8 cellular contexts compared by ENCODE assay signal in genomic region chr16:84726079-84726669, GRCh38. TPM values are rescaled to one million over a fixed set of nuclear protein-coding genes. Genes with fewer than 3 reads are reported as not detected.
DNase-seq lines count a peak whose midpoint lies in the region; ATAC-seq and TF ChIP-seq lines count a peak whose summit lies in the region.

No MANE protein-coding gene starts in this region.

- no peaks in the 10 kb centered on the region for H3K27me3 Mint-ChIP-seq in naive thymus-derived CD4-positive, alpha-beta T cell

- H3K4me3 ChIP-seq in GM12875 (ENCODE audit: low read depth, low read length) (peak overlapping the region; percentile 11), Peyer's patch (peak overlapping the region in 2 of 4 donors; percentile 5 to 23), fibroblast of mammary gland (ENCODE audit: control insufficient read depth, low read depth, low read length) (no peak overlapping the region)
- no peak overlapping the region for H3K4me3 ChIP-seq in naive thymus-derived CD4-positive, alpha-beta T cell (ENCODE audit: low read length)

- POLR2A ChIA-PET in naive thymus-derived CD4-positive, alpha-beta T cell (lab: Charles Lee) = interaction anchor here (0.6 to 1.9 kb wide), 6 partner anchors 9 to 220 kb away, joined by 3 to 7 read pairs (median 4); no protein-coding TSS in a partner anchor

- peak overlapping the region; percentile 15 to 77 (median 64) for H3K27ac ChIP-seq in Peyer's patch
- H3K27ac ChIP-seq in naive thymus-derived CD4-positive, alpha-beta T cell (ENCODE audit: low read depth, low read length) = no peak overlapping the region

- H3K4me1 ChIP-seq in Peyer's patch = peaks cover 0 to 60% (median 16%) of the 10 kb centered on the region in 4 donors
- H3K4me1 ChIP-seq in naive thymus-derived CD4-positive, alpha-beta T cell (ENCODE audit: control insufficient read depth in 2 of 2, insufficient read depth in 2 of 2, low read length in 2 of 2) = peaks cover 8 to 26% of the 10 kb centered on the region in 2 donors

- H3K4me3 Mint-ChIP-seq in naive thymus-derived CD4-positive, alpha-beta T cell = peak overlapping the region in 8 of 10 donors; percentile 54 to 76 (median 60)

- H3K27me3 ChIP-seq in Peyer's patch = no peaks in the 10 kb centered on the region
- H3K27me3 ChIP-seq in naive thymus-derived CD4-positive, alpha-beta T cell (ENCODE audit: control insufficient read depth in 2 of 2, insufficient read depth in 2 of 2, low read length in 2 of 2) = no peaks in the 10 kb centered on the region

- H3K4me1 Mint-ChIP-seq in naive thymus-derived CD4-positive, alpha-beta T cell = peaks cover 55 to 83% (median 69%) of the 10 kb centered on the region in 7 donors

- TF ChIP-seq POLR2A in Peyer's patch (IDR thresholded peaks at IDR 0.05) = no peak

- CTCF ChIA-PET in naive thymus-derived CD4-positive, alpha-beta T cell (lab: Charles Lee) = interaction anchor here (0.6 to 5.6 kb wide), 33 partner anchors 10 to 445 kb away, joined by 3 to 78 read pairs (median 5); no protein-coding TSS in a partner anchor

- no peaks in the 10 kb centered on the region for H3K36me3 ChIP-seq in Peyer's patch
- no peaks in the 10 kb centered on the region for H3K36me3 ChIP-seq in naive thymus-derived CD4-positive, alpha-beta T cell (ENCODE audit: control insufficient read depth in 2 of 3, insufficient read depth in 3 of 3, low read length in 3 of 3)

- no peaks in the 10 kb centered on the region for H3K9me3 ChIP-seq in Peyer's patch
- no peaks in the 10 kb centered on the region for H3K9me3 ChIP-seq in naive thymus-derived CD4-positive, alpha-beta T cell (ENCODE audit: control insufficient read depth in 2 of 3, low read length in 3 of 3)

- intact Hi-C loops in naive thymus-derived CD4-positive, alpha-beta T cell (cut with micrococcal nuclease) = loop anchor here (1.0 to 2.0 kb wide), 6 partner anchors 12 to 215 kb away; no protein-coding TSS in a partner anchor

- H3K36me3 Mint-ChIP-seq in naive thymus-derived CD4-positive, alpha-beta T cell = peaks cover 0 to 5% (median 0%) of the 10 kb centered on the region in 5 donors

- ATAC-seq in naive thymus-derived CD4-positive, alpha-beta T cell = peak; percentile 92
- ATAC-seq in GM18517 (IDR thresholded peaks at IDR 0.05; ENCODE audit: unreplicated experiment) = no peak

- TF ChIP-seq CTCF in GM12875 (IDR thresholded peaks at IDR 0.05; ENCODE audit: borderline replicate concordance, insufficient read depth, low read depth, low read length) = peak; percentile 83
- TF ChIP-seq CTCF in Peyer's patch (IDR thresholded peaks at IDR 0.05) = peak; percentile 85 to 97 (median 96)
- TF ChIP-seq CTCF in fibroblast of mammary gland (conservative IDR thresholded peaks at IDR 0.05; ENCODE audit: control insufficient read depth, insufficient read depth, low read depth, low read length) = peak; percentile 92

- DNase-seq in HuH-7 (ENCODE audit: low spot score) = peak; percentile 68
- peak; percentile 91 to 96 (median 94) for DNase-seq in Peyer's patch
- DNase-seq in activated T-helper 1 cell treated with Interleukin-2 at 50 U/mL for 16 hours (ENCODE audit: low read depth) = peak; percentile 64
- DNase-seq in fibroblast of mammary gland (ENCODE audit: low read depth) = peak; percentile 83
- peak; percentile 61 to 83 (median 74) for DNase-seq in naive thymus-derived CD4-positive, alpha-beta T cell
- peak; percentile 61 to 65 for DNase-seq in stimulated activated CD8-positive, alpha-beta memory T cell treated with anti-CD3 and anti-CD28 coated beads, Interleukin-7, amount 100 ng/mL, for 4 hours (ENCODE audit: low read depth in 2 of 2)

- no peaks in the 10 kb centered on the region for H3K9me3 Mint-ChIP-seq in naive thymus-derived CD4-positive, alpha-beta T cell

- peak overlapping the region in 4 of 9 donors; percentile 6 to 41 (median 31) for H3K27ac Mint-ChIP-seq in naive thymus-derived CD4-positive, alpha-beta T cell

RNA-seq across cellular contexts. Expression of gene USP10, which starts 26.4 kb away (rescaled TPM):
- 10 to 100 TPM; 48.0 to 85.5 (median 59.9) TPM for total RNA-seq in Peyer's patch
- 100 to 1,000 TPM in 3 of 5 experiments, 10 to 100 TPM in 2; 88.4 to 113 (median 112) TPM for total RNA-seq in naive thymus-derived CD4-positive, alpha-beta T cell
- 100 to 1,000 TPM; 106 to 123 TPM for polyA plus RNA-seq in naive thymus-derived CD4-positive, alpha-beta T cell
